In genomic region chr6:169270077-169270380, GRCh38 we compare ENCODE assay signal across 6 cellular contexts. TPM values are rescaled to one million over a fixed set of nuclear protein-coding genes. Genes with fewer than 3 reads are reported as not detected.
"Had no signal": no experiment of that assay in that cellular context is flagged by ENCODE, and none has a peak within 500 bp of the region (broad histone marks: within the 10 kb centered on the region; RNA-seq: fewer than 3 reads in every experiment).

No MANE protein-coding gene starts in this region.

RNA-seq across cellular contexts. Expression of gene THBS2, which starts 16.4 kb away (rescaled TPM):
- total RNA-seq: activated CD4-positive, alpha-beta T cell treated with anti-CD3 and anti-CD28 coated beads for 36 hours; activated CD8-positive, alpha-beta memory T cell treated with anti-CD3 and anti-CD28 coated beads, Interleukin-2, amount 10 ng/mL, durations not matched to agents 7 days and 5 days; activated CD8-positive, alpha-beta T cell treated with anti-CD3 and anti-CD28 coated beads, Interleukin-2, amount 10 ng/mL, durations not matched to agents 7 days and 5 days; activated T-helper 2 cell treated with anti-CD3 and anti-CD28 coated beads, Interferon-gamma antibody, Interleukin-2, Interleukin-4, amounts not matched to agents 10 μg/mL and 5 μg/mL and 100 μg/mL, durations not matched to agents 14 hours and 24 hours and 36 hours; dermis microvascular lymphatic vessel endothelial cell; naive thymus-derived CD8-positive, alpha-beta T cell had no signal
